In the genomic region with DNA sequence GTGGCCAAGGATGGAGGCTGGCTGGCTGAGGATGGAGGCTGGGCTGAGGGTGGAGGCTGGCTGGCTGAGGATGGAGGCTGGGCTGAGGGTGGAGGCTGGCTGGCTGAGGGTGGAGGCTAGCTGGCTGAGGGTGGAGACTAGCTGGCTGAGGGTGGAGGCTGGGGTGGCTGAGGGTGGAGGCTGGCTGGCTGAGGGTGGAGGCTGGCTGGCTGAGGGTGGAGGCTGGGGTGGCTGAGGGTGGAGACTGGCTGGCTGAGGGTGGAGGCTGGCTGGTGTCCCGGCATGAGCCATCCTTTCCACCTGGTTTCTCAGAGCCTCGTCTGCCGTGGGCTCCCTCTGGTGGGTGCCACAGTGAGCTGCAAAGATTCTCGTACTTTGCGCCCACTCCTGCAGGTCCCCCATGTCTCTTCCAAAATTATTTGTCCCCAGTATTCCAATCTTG, we compare ENCODE assay signal across 8 cellular contexts.
DNase-seq lines count a peak whose midpoint lies in the region; ATAC-seq and TF ChIP-seq lines count a peak whose summit lies in the region.

No MANE protein-coding gene starts in this region.

- ATAC-seq in naive thymus-derived CD8-positive, alpha-beta T cell: peak; percentile 41 to 53
- no peak for ATAC-seq in CD4-positive, alpha-beta T cell (ENCODE audit: poor library complexity)
- ATAC-seq in HG02763 (IDR thresholded peaks at IDR 0.05; ENCODE audit: unreplicated experiment): no peak

- H3K9me3 Mint-ChIP-seq in activated T-cell treated with anti-CD3 and anti-CD28 coated beads, Interleukin-2, amount 50 U/mL, for 24 hours: peaks cover 15% of the 10 kb centered on the region
- H3K9me3 Mint-ChIP-seq in naive thymus-derived CD8-positive, alpha-beta T cell: peaks cover 0 to 13% (median 6%) of the 10 kb centered on the region in 9 donors
- no peaks in the 10 kb centered on the region for H3K9me3 Mint-ChIP-seq in CD4-positive, alpha-beta T cell

- peak; percentile 62 for TF ChIP-seq CTCF in choroid plexus epithelial cell (conservative IDR thresholded peaks at IDR 0.05; ENCODE audit: low read depth, low read length)
- no peak for TF ChIP-seq CTCF in CD4-positive, alpha-beta T cell (IDR thresholded peaks at IDR 0.05)

- H3K4me3 Mint-ChIP-seq in activated T-cell treated with anti-CD3 and anti-CD28 coated beads, Interleukin-2, amount 50 U/mL, for 24 hours: no peak overlapping the region
- H3K4me3 Mint-ChIP-seq in naive thymus-derived CD8-positive, alpha-beta T cell: no peak overlapping the region
- H3K4me3 Mint-ChIP-seq in CD4-positive, alpha-beta T cell: no peak overlapping the region

- intact Hi-C loops in CD4-positive, alpha-beta T cell (cut with DNase I, micrococcal nuclease): no loop called here

- no peak overlapping the region for H3K27ac ChIP-seq in CD4-positive, alpha-beta T cell (ENCODE audit: low read depth, low read length)

- DNase-seq in activated T-cell treated with anti-CD3 and anti-CD28 coated beads for 4 hours (peak; percentile 16), NCI-H2196 treated with DMSO at 0.1 percent for 48 hours (lab: John Stamatoyannopoulos, UW; ENCODE audit: unreplicated experiment) (peak; percentile 10), choroid plexus epithelial cell (ENCODE audit: low read depth) (peak; percentile 45)
- DNase-seq in activated T-cell treated with anti-CD3 and anti-CD28 coated beads, Interleukin-2, amount 50 U/mL, for 24 hours: no peak
- peak in 2 of 10 donors; percentile 12 to 23 for DNase-seq in naive thymus-derived CD8-positive, alpha-beta T cell
- no peak for DNase-seq in CD4-positive, alpha-beta T cell
- DNase-seq in NK-92 treated with Interleukin-12 subunit alpha and Interleukin-12 subunit beta, amount 100 ng/mL, for 24 hours (lab: John Stamatoyannopoulos, UW): no peak

- POLR2A ChIA-PET in naive thymus-derived CD8-positive, alpha-beta T cell (lab: Charles Lee): no interaction called here
- POLR2A ChIA-PET in CD4-positive, alpha-beta T cell (lab: Charles Lee): no interaction called here

- no peaks in the 10 kb centered on the region for H3K36me3 Mint-ChIP-seq in activated T-cell treated with anti-CD3 and anti-CD28 coated beads, Interleukin-2, amount 50 U/mL, for 24 hours (ENCODE audit: low read depth)
- H3K36me3 Mint-ChIP-seq in naive thymus-derived CD8-positive, alpha-beta T cell: no peaks in the 10 kb centered on the region
- no peaks in the 10 kb centered on the region for H3K36me3 Mint-ChIP-seq in CD4-positive, alpha-beta T cell (ENCODE audit: low read depth)

- H3K9me3 ChIP-seq in CD4-positive, alpha-beta T cell (ENCODE audit: control insufficient read depth, low read length): peaks cover 10% of the 10 kb centered on the region

- peaks cover 11% of the 10 kb centered on the region for H3K27me3 Mint-ChIP-seq in activated T-cell treated with anti-CD3 and anti-CD28 coated beads, Interleukin-2, amount 50 U/mL, for 24 hours
- peaks cover 0 to 16% (median 8%) of the 10 kb centered on the region in 5 donors for H3K27me3 Mint-ChIP-seq in naive thymus-derived CD8-positive, alpha-beta T cell
- no peaks in the 10 kb centered on the region for H3K27me3 Mint-ChIP-seq in CD4-positive, alpha-beta T cell

- no peak overlapping the region for H3K27ac Mint-ChIP-seq in activated T-cell treated with anti-CD3 and anti-CD28 coated beads, Interleukin-2, amount 50 U/mL, for 24 hours
- no peak overlapping the region for H3K27ac Mint-ChIP-seq in naive thymus-derived CD8-positive, alpha-beta T cell
- no peak overlapping the region for H3K27ac Mint-ChIP-seq in CD4-positive, alpha-beta T cell

- no peak overlapping the region for H3K4me3 ChIP-seq in choroid plexus epithelial cell (ENCODE audit: low read depth, low read length)

- CTCF ChIA-PET in CD4-positive, alpha-beta T cell (lab: Charles Lee): no interaction called here

- peaks cover 9% of the 10 kb centered on the region for H3K27me3 ChIP-seq in CD4-positive, alpha-beta T cell (ENCODE audit: control insufficient read depth, insufficient read depth, low read length)

- peaks cover 5% of the 10 kb centered on the region for H3K4me1 Mint-ChIP-seq in activated T-cell treated with anti-CD3 and anti-CD28 coated beads, Interleukin-2, amount 50 U/mL, for 24 hours (ENCODE audit: low read depth)
- peaks cover under 1 to 7% (median 4%) of the 10 kb centered on the region in 4 donors for H3K4me1 Mint-ChIP-seq in naive thymus-derived CD8-positive, alpha-beta T cell
- peaks cover 2% of the 10 kb centered on the region for H3K4me1 Mint-ChIP-seq in CD4-positive, alpha-beta T cell (ENCODE audit: low read depth)

Comparison
In these comparisons a context has a peak if more than half of its experiments do, and no peak if none do; other contexts are left out.
1. DNase-seq: peak in activated T-cell treated with anti-CD3 and anti-CD28 coated beads for 4 hours (single experiment), NCI-H2196 treated with DMSO at 0.1 percent for 48 hours (single experiment) and choroid plexus epithelial cell (single experiment); none in activated T-cell treated with anti-CD3 and anti-CD28 coated beads, Interleukin-2, amount 50 U/mL, for 24 hours (single experiment), CD4-positive, alpha-beta T cell (0 of 10) and NK-92 treated with Interleukin-12 subunit alpha and Interleukin-12 subunit beta, amount 100 ng/mL, for 24 hours (single experiment).
2. ATAC-seq: peak in naive thymus-derived CD8-positive, alpha-beta T cell (2 of 2); none in CD4-positive, alpha-beta T cell (single experiment) and HG02763 (single experiment).